19 cellular contexts compared by ENCODE assay signal in the genomic region with DNA sequence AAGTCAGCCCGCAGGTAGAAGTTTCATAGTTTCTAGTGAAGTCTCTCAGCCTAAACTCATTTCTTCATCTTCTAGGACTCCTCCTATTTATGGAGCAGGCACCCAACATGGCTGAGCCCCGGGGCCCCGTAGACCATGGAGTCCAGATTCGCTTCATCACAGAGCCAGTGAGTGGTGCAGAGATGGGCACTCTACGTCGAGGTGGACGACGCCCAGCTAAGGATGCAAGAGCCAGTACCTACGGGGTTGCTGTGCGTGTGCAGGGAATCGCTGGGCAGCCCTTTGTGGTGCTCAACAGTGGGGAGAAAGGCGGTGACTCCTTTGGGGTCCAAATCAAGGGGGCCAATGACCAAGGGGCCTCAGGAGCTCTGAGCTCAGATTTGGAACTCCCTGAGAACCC. TPM values are rescaled to one million over a fixed set of nuclear protein-coding genes. Genes with fewer than 3 reads are reported as not detected.
DNase-seq lines count a peak whose midpoint lies in the region; ATAC-seq and TF ChIP-seq lines count a peak whose summit lies in the region.
"Had no signal": no experiment of that assay in that cellular context is flagged by ENCODE, and none has a peak within 500 bp of the region (broad histone marks: within the 10 kb centered on the region; RNA-seq: fewer than 3 reads in every experiment).

No MANE protein-coding gene starts in this region.

- no peaks in the 10 kb centered on the region for H3K23me2 ChIP-seq in H9 (ENCODE audit: insufficient read length, low read depth, low read length, poor library complexity, severe bottlenecking)

- H3K36me3 Mint-ChIP-seq in H9 (ENCODE audit: insufficient read depth in 1 of 3, low read depth in 3 of 3) (peaks cover 10 to 36% (median 35%) of the 10 kb centered on the region in 3 experiments), chondrocyte (ENCODE audit: low read depth) (no peaks in the 10 kb centered on the region)
- no peaks in the 10 kb centered on the region for H3K36me3 Mint-ChIP-seq in naive thymus-derived CD4-positive, alpha-beta T cell
- H3K36me3 Mint-ChIP-seq: CD14-positive monocyte; CD8-positive, alpha-beta memory T cell had no signal

- H4K20me1 ChIP-seq in H9 (ENCODE audit: control insufficient read depth, insufficient read depth, insufficient read length), result no peaks in the 10 kb centered on the region
- H4K20me1 ChIP-seq: BLaER1 had no signal

- peaks cover 11 to 13% of the 10 kb centered on the region in 2 donors for H3K36me3 ChIP-seq in neuronal stem cell (replicated peaks in 1 of 2; ENCODE audit: control insufficient read depth in 2 of 2, insufficient read depth in 2 of 2, low read length in 2 of 2)
- H3K36me3 ChIP-seq in naive thymus-derived CD4-positive, alpha-beta T cell (ENCODE audit: control insufficient read depth in 2 of 3, insufficient read depth in 3 of 3, low read length in 3 of 3), result no peaks in the 10 kb centered on the region
- H3K36me3 ChIP-seq: BLaER1 had no signal

- H2BK5ac ChIP-seq in H9 (ENCODE audit: insufficient read length, low read length) (no peak overlapping the region), neuronal stem cell (ENCODE audit: low read length) (no peak overlapping the region)

- no peak overlapping the region for H2AK5ac ChIP-seq in H9 (ENCODE audit: insufficient read length, low read length)
- no peak overlapping the region for H2AK5ac ChIP-seq in neuronal stem cell (ENCODE audit: low read depth, low read length)

- no peak overlapping the region for H3K4me3 Mint-ChIP-seq in H9
- H3K4me3 Mint-ChIP-seq in chondrocyte (ENCODE audit: unreplicated experiment), result no peak overlapping the region
- H3K4me3 Mint-ChIP-seq in naive thymus-derived CD4-positive, alpha-beta T cell, result no peak overlapping the region
- H3K4me3 Mint-ChIP-seq: B cell; CD14-positive monocyte; CD4-positive, alpha-beta T cell; CD8-positive, alpha-beta memory T cell had no signal

- peaks cover 5% of the 10 kb centered on the region for H3K79me1 ChIP-seq in H9 (ENCODE audit: insufficient read depth, low read depth, low read length, poor library complexity, severe bottlenecking)
- H3K79me1 ChIP-seq in neuronal stem cell (ENCODE audit: low read depth, low read length), result peaks cover 2% of the 10 kb centered on the region

- H3K9ac ChIP-seq in H9 (ENCODE audit: extremely low read depth, insufficient read length, low read length), result no peak overlapping the region
- no peak overlapping the region for H3K9ac ChIP-seq in neuronal stem cell (ENCODE audit: low read depth, low read length, poor library complexity)
- H3K9ac ChIP-seq: BLaER1 had no signal

- no peak for ATAC-seq in HG02840 (IDR thresholded peaks at IDR 0.05; ENCODE audit: low FRiP score, unreplicated experiment)
- ATAC-seq in naive thymus-derived CD4-positive, alpha-beta T cell, result no peak
- ATAC-seq: GM12878 had no signal

- H4K91ac ChIP-seq in H9 (ENCODE audit: insufficient read length, low read depth, low read length) (no peak overlapping the region), neuronal stem cell (ENCODE audit: low read depth, low read length, poor library complexity) (no peak overlapping the region)

- H4K8ac ChIP-seq in H9 (replicated peaks; ENCODE audit: insufficient read length, low read depth, low read length) (no peak overlapping the region), neuronal stem cell (ENCODE audit: low read depth, low read length) (no peak overlapping the region)

- no peak overlapping the region for H4K5ac ChIP-seq in H9 (ENCODE audit: insufficient read length, low read depth, low read length)

- no peak overlapping the region for H3K4ac ChIP-seq in H9 (ENCODE audit: low read depth, low read length)
- no peak overlapping the region for H3K4ac ChIP-seq in neuronal stem cell (ENCODE audit: low read length)

- H3K27ac Mint-ChIP-seq in H9, result peak overlapping the region in 2 of 3 experiments; percentile 50 to 85; a peak in 1 of 7 replicates
- no peak overlapping the region for H3K27ac Mint-ChIP-seq in chondrocyte (ENCODE audit: unreplicated experiment)
- H3K27ac Mint-ChIP-seq in naive thymus-derived CD4-positive, alpha-beta T cell, result no peak overlapping the region
- H3K27ac Mint-ChIP-seq: B cell; CD4-positive, alpha-beta T cell; CD8-positive, alpha-beta memory T cell had no signal

- H3K27me3 ChIP-seq in H9 (ENCODE audit: insufficient read depth, low read length) (no peaks in the 10 kb centered on the region), neuronal stem cell (ENCODE audit: control insufficient read depth in 3 of 3, insufficient read depth in 3 of 3, low read depth in 1 of 3, low read length in 3 of 3) (peaks cover 0 to 7% (median 0%) of the 10 kb centered on the region in 3 experiments)
- H3K27me3 ChIP-seq in naive thymus-derived CD4-positive, alpha-beta T cell (ENCODE audit: control insufficient read depth in 2 of 2, insufficient read depth in 2 of 2, low read length in 2 of 2), result no peaks in the 10 kb centered on the region
- H3K27me3 ChIP-seq: BLaER1 had no signal

- DNase-seq in H9 (no peak), chondrocyte (ENCODE audit: low spot score) (peak; percentile 62), neuronal stem cell (ENCODE audit: low spot score) (no peak), C1 segment of cervical spinal cord (lab: John Stamatoyannopoulos, UW) (no peak)
- DNase-seq in naive thymus-derived CD4-positive, alpha-beta T cell, result no peak
- DNase-seq: CD4-positive, alpha-beta T cell; CD8-positive, alpha-beta memory T cell; DMS 273 treated with DMSO at 0.1 percent for 48 hours; DMS79; EL; GDM1; GOT3; HCEC 1CT had no signal

- CTCF ChIA-PET in naive thymus-derived CD4-positive, alpha-beta T cell (lab: Charles Lee), result no interaction called here

- intact Hi-C loops in naive thymus-derived CD4-positive, alpha-beta T cell (cut with micrococcal nuclease), result loop anchor here in 1 of 2 donors (10.0 kb wide), 1 partner anchor 234 kb away; a partner anchor contains a TSS

- no peak overlapping the region for H2BK20ac ChIP-seq in H9 (ENCODE audit: low read depth, low read length, poor library complexity, severe bottlenecking)

- H2BK15ac ChIP-seq in H9 (ENCODE audit: low read depth, low read length), result no peak overlapping the region
- H2BK15ac ChIP-seq in neuronal stem cell (ENCODE audit: low read length), result no peak overlapping the region

- H3K4me2 ChIP-seq in H9 (ENCODE audit: insufficient read depth, insufficient read length, low read length) (no peak overlapping the region), neuronal stem cell (ENCODE audit: insufficient read depth, low read length, poor library complexity, severe bottlenecking) (no peak overlapping the region)
- H3K4me2 ChIP-seq: BLaER1 had no signal

- peaks cover 2% of the 10 kb centered on the region; the same call in 1 of the 2 replicates for H3K79me2 ChIP-seq in H9 (ENCODE audit: insufficient read depth, low read length)

- no peak for TF ChIP-seq CTCF in H9 (conservative IDR thresholded peaks at IDR 0.05)
- TF ChIP-seq CTCF in chondrocyte (IDR thresholded peaks at IDR 0.05), result no peak

- no peak overlapping the region for H3K56ac ChIP-seq in H9 (ENCODE audit: insufficient read length, low read depth, low read length)

- no peaks in the 10 kb centered on the region for H3K27me3 Mint-ChIP-seq in H9 (ENCODE audit: low read depth)
- H3K27me3 Mint-ChIP-seq in chondrocyte (ENCODE audit: low read depth), result no peaks in the 10 kb centered on the region
- H3K27me3 Mint-ChIP-seq in naive thymus-derived CD4-positive, alpha-beta T cell, result peaks cover 0 to 12% (median 0%) of the 10 kb centered on the region in 5 donors
- H3K27me3 Mint-ChIP-seq: B cell; CD4-positive, alpha-beta T cell had no signal

- WGBS in H9 (ENCODE audit: extremely low coverage, insufficient read length, low lambda C conversion rate), result no CpG with 5 or more reads among the region's 12 CpGs
- WGBS in neuronal stem cell (ENCODE audit: extremely low coverage in 2 of 2, insufficient read length in 2 of 2, insufficient replicate concordance in 1 of 2), 2 donors, result no CpG with 5 or more reads among the region's 12 CpGs

- no peak overlapping the region for H3T11ph ChIP-seq in H9 (ENCODE audit: low read length)

- H3K4me1 ChIP-seq in H9 (ENCODE audit: insufficient read depth, low read length), result peaks cover 10% of the 10 kb centered on the region; the same call in 1 of the 2 replicates
- H3K4me1 ChIP-seq in neuronal stem cell (ENCODE audit: control insufficient read depth in 2 of 2, insufficient read depth in 1 of 2, low read depth in 1 of 2, low read length in 2 of 2), result peaks cover 3 to 8% of the 10 kb centered on the region in 2 donors
- H3K4me1 ChIP-seq in naive thymus-derived CD4-positive, alpha-beta T cell (ENCODE audit: control insufficient read depth in 2 of 2, insufficient read depth in 2 of 2, low read length in 2 of 2), result peaks cover 0 to 3% of the 10 kb centered on the region in 2 donors

- H3K4me3 ChIP-seq in neuronal stem cell (ENCODE audit: low read length in 2 of 2), result no peak overlapping the region
- H3K4me3 ChIP-seq in naive thymus-derived CD4-positive, alpha-beta T cell (ENCODE audit: low read length), result no peak overlapping the region
- H3K4me3 ChIP-seq: BLaER1, GM12878 had no signal

- H3K14ac ChIP-seq in H9 (ENCODE audit: insufficient read depth, low read length) (no peak overlapping the region), neuronal stem cell (ENCODE audit: low read length) (no peak overlapping the region)

- H3K4me1 Mint-ChIP-seq in H9, result peaks cover 24 to 37% of the 10 kb centered on the region in 2 experiments
- H3K4me1 Mint-ChIP-seq in chondrocyte (ENCODE audit: low read depth), result peaks cover 7% of the 10 kb centered on the region
- peaks cover 3 to 9% (median 8%) of the 10 kb centered on the region in 7 donors for H3K4me1 Mint-ChIP-seq in naive thymus-derived CD4-positive, alpha-beta T cell

- POLR2A ChIA-PET in naive thymus-derived CD4-positive, alpha-beta T cell (lab: Charles Lee), result no interaction called here

- H2BK12ac ChIP-seq in H9 (ENCODE audit: insufficient read length, low read depth, low read length) (no peak overlapping the region), neuronal stem cell (ENCODE audit: low read length) (no peak overlapping the region)

- H3K23ac ChIP-seq in H9 (ENCODE audit: insufficient read length, low read depth, low read length) (no peak overlapping the region), neuronal stem cell (ENCODE audit: low read depth, low read length, poor library complexity) (peak overlapping the region; percentile 62)

- H3K27ac ChIP-seq in H9 (ENCODE audit: insufficient read length, low read depth, low read length), result no peak overlapping the region
- no peak overlapping the region for H3K27ac ChIP-seq in neuronal stem cell (replicated peaks; ENCODE audit: low read length)
- no peak overlapping the region for H3K27ac ChIP-seq in naive thymus-derived CD4-positive, alpha-beta T cell (ENCODE audit: low read depth, low read length)
- H3K27ac ChIP-seq: 22Rv1, BLaER1 had no signal

- H3K9me3 Mint-ChIP-seq in H9 (no peaks in the 10 kb centered on the region), chondrocyte (ENCODE audit: low read depth) (no peaks in the 10 kb centered on the region)
- no peaks in the 10 kb centered on the region for H3K9me3 Mint-ChIP-seq in naive thymus-derived CD4-positive, alpha-beta T cell
- H3K9me3 Mint-ChIP-seq: CD14-positive monocyte; CD4-positive, alpha-beta T cell; CD8-positive, alpha-beta memory T cell had no signal

- no peak overlapping the region for H2BK120ac ChIP-seq in H9 (ENCODE audit: low read depth, low read length, poor library complexity, severe bottlenecking)
- no peak overlapping the region for H2BK120ac ChIP-seq in neuronal stem cell (ENCODE audit: low read depth, low read length)

- no peak overlapping the region for H2AFZ ChIP-seq in H9 (ENCODE audit: low read length)
- H2AFZ ChIP-seq in neuronal stem cell (ENCODE audit: low read length), result no peak overlapping the region

- H3K9me3 ChIP-seq in H9 (ENCODE audit: control insufficient read depth, low read depth, low read length), result no peaks in the 10 kb centered on the region
- H3K9me3 ChIP-seq in neuronal stem cell (replicated peaks in 1 of 2; ENCODE audit: control insufficient read depth in 2 of 2, insufficient read depth in 1 of 2, low read depth in 1 of 2, low read length in 2 of 2), result no peaks in the 10 kb centered on the region
- no peaks in the 10 kb centered on the region for H3K9me3 ChIP-seq in naive thymus-derived CD4-positive, alpha-beta T cell (ENCODE audit: control insufficient read depth in 2 of 3, low read length in 3 of 3)
- H3K9me3 ChIP-seq: BLaER1 had no signal

- H3K18ac ChIP-seq in H9 (ENCODE audit: insufficient read length, low read depth, low read length) (no peak overlapping the region), neuronal stem cell (ENCODE audit: low read length) (no peak overlapping the region)

RNA-seq across cellular contexts. Expression of a gene that starts 7.2 kb away (rescaled TPM):
- 29.9 and 30.9 TPM in 2 replicates for total RNA-seq in H9 (2021)
- 0.95 to 1.2 TPM (median 1.0 TPM) in 3 replicates for total RNA-seq in chondrocyte
- polyA plus RNA-seq in neuronal stem cell (2013, experiment 1 of 2), result 5.6 TPM
- 5.6 TPM for polyA plus RNA-seq in neuronal stem cell (2013, experiment 2 of 2)
- 1 to 10 TPM in 2 of 5 experiments, under 1 TPM in 2, not detected in 1; 0.29 to 2.4 (median 1.3) TPM for total RNA-seq in naive thymus-derived CD4-positive, alpha-beta T cell
- under 1 TPM in 1 of 2 donors, not detected in 1; 0.25 TPM for polyA plus RNA-seq in naive thymus-derived CD4-positive, alpha-beta T cell
- polyA plus RNA-seq: CD14-positive monocyte had no signal

RNA-seq across cellular contexts. Expression of a gene that starts 21.7 kb away (rescaled TPM):
- total RNA-seq in H9 (2021), result 6.2 and 6.5 TPM in 2 replicates
- total RNA-seq in chondrocyte, result 15.2 to 33.0 TPM (median 30.5 TPM) in 3 replicates
- polyA plus RNA-seq in neuronal stem cell (2013, experiment 1 of 2), result 8.1 TPM
- polyA plus RNA-seq in neuronal stem cell (2013, experiment 2 of 2), result 8.3 TPM
- 1 to 10 TPM in 4 of 5 experiments, under 1 TPM in 1; 0.92 to 4.8 (median 3.4) TPM for total RNA-seq in naive thymus-derived CD4-positive, alpha-beta T cell
- 1 to 10 TPM; 2.2 to 3.1 TPM for polyA plus RNA-seq in naive thymus-derived CD4-positive, alpha-beta T cell

RNA-seq across cellular contexts. Expression of a gene that starts 59.1 kb away (rescaled TPM):
- 93.0 and 102 TPM in 2 replicates for total RNA-seq in H9 (2021)
- 61.7 to 79.7 TPM (median 65.0 TPM) in 3 replicates for total RNA-seq in chondrocyte
- polyA plus RNA-seq in neuronal stem cell (2013, experiment 1 of 2), result 60.9 TPM
- 63.8 TPM for polyA plus RNA-seq in neuronal stem cell (2013, experiment 2 of 2)
- total RNA-seq in naive thymus-derived CD4-positive, alpha-beta T cell, result 100 to 1,000 TPM in 4 of 5 experiments, 10 to 100 TPM in 1; 83.7 to 143 (median 112) TPM
- 10 to 100 TPM in 1 of 2 donors, 1 to 10 TPM in 1; 7.4 to 14.1 TPM for polyA plus RNA-seq in naive thymus-derived CD4-positive, alpha-beta T cell

Comparison
In these comparisons a context has a peak if more than half of its experiments do, and no peak if none do; other contexts are left out.
1. H3K27ac Mint-ChIP-seq: peak in H9 (2 of 3); none in chondrocyte (single experiment) and naive thymus-derived CD4-positive, alpha-beta T cell (0 of 9).